In the genomic region with DNA sequence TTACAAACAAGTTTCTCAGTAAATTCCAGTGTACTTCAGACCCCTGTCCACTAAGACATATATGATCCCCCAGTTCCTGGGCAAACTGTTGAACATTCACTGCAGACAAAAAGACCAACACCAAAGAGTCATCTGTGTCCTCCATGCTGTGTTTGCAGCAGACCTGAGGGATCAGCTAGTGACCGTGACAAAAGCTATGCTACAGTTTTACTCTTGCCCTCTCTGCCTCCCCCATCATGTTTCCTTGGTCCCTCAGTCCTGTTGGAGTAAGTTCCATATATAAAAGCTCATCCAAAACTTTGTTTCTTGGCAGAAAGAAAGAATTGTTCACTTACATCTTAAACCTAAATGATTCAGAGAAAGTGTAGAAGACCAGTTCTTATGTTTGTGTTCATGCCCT, we compare ENCODE assay signal across 25 cellular contexts. TPM values are rescaled to one million over a fixed set of nuclear protein-coding genes. Genes with fewer than 3 reads are reported as not detected.
DNase-seq lines count a peak whose midpoint lies in the region; ATAC-seq and TF ChIP-seq lines count a peak whose summit lies in the region.
"Had no signal": no experiment of that assay in that cellular context is flagged by ENCODE, and none has a peak within 500 bp of the region (broad histone marks: within the 10 kb centered on the region; RNA-seq: fewer than 3 reads in every experiment).

No MANE protein-coding gene starts in this region.

- no peaks in the 10 kb centered on the region for H3K9me3 ChIP-seq in BLaER1 treated with 17β-estradiol and CSF1 and Interleukin-3, amounts not matched to agents 10 nM and 100 nM (replicated peaks in 1 of 11)
- H3K9me3 ChIP-seq: body of pancreas, right atrium auricular region, spleen, tibial nerve had no signal

- peak overlapping the region; percentile 38 for H3K27ac Mint-ChIP-seq in HFFc6
- peak overlapping the region; percentile 65 to 83 for H3K27ac Mint-ChIP-seq in effector memory CD8-positive, alpha-beta T cell
- peak overlapping the region; percentile 27 to 48 for H3K27ac Mint-ChIP-seq in natural killer cell treated with Interleukin-12 subunit alpha and Interleukin-12 subunit beta and Interleukin-15 and Interleukin-18, amount 100 ng/mL, for 72 hours
- H3K27ac Mint-ChIP-seq: nephron progenitor cell had no signal

- peaks cover 9% of the 10 kb centered on the region for H3K36me3 Mint-ChIP-seq in HFFc6 (ENCODE audit: low read depth)
- peaks cover 4% of the 10 kb centered on the region for H3K36me3 Mint-ChIP-seq in effector memory CD8-positive, alpha-beta T cell (ENCODE audit: insufficient read depth)
- no peaks in the 10 kb centered on the region for H3K36me3 Mint-ChIP-seq in natural killer cell treated with Interleukin-12 subunit alpha and Interleukin-12 subunit beta and Interleukin-15 and Interleukin-18, amount 100 ng/mL, for 72 hours

- peaks cover 27 to 35% (median 33%) of the 10 kb centered on the region in 10 experiments for H3K4me1 ChIP-seq in BLaER1 treated with 17β-estradiol and CSF1 and Interleukin-3, amounts not matched to agents 10 nM and 100 nM

- peaks cover 20 to 62% (median 37%) of the 10 kb centered on the region in 11 experiments for H3K36me3 ChIP-seq in BLaER1 treated with 17β-estradiol and CSF1 and Interleukin-3, amounts not matched to agents 10 nM and 100 nM

- H3K27me3 ChIP-seq in BLaER1 treated with 17β-estradiol and CSF1 and Interleukin-3, amounts not matched to agents 10 nM and 100 nM, result no peaks in the 10 kb centered on the region
- H3K27me3 ChIP-seq: body of pancreas, right atrium auricular region, spleen, tibial nerve had no signal

- TF ChIP-seq CTCF in HFFc6 (IDR thresholded peaks at IDR 0.05), result no peak

- H3K4me3 Mint-ChIP-seq in HFFc6, result no peak overlapping the region
- H3K4me3 Mint-ChIP-seq in effector memory CD8-positive, alpha-beta T cell, result no peak overlapping the region
- no peak overlapping the region for H3K4me3 Mint-ChIP-seq in natural killer cell treated with Interleukin-12 subunit alpha and Interleukin-12 subunit beta and Interleukin-15 and Interleukin-18, amount 100 ng/mL, for 72 hours
- H3K4me3 Mint-ChIP-seq: nephron progenitor cell had no signal

- DNase-seq in HFFc6 (no peak), cardiac septum (ENCODE audit: low spot score) (no peak)
- DNase-seq in effector memory CD8-positive, alpha-beta T cell, result no peak
- no peak for DNase-seq in natural killer cell treated with Interleukin-12 subunit alpha and Interleukin-12 subunit beta and Interleukin-15 and Interleukin-18, amount 100 ng/mL, for 72 hours (ENCODE audit: low spot score)
- DNase-seq: activated gamma-delta T cell treated with Interleukin-2 at 50 U/mL for 16 hours, activated T-cell treated with anti-CD3 and anti-CD28 coated beads for 4 hours, body of pancreas, DMS79 treated with DMSO at 0.1 percent for 48 hours, GF-D8, islet precursor cell, left ventricle myocardium superior, midbrain, NCI-H1092, NCI-H187 treated with DMSO at 0.1 percent for 48 hours, NCI-H526 treated with DMSO at 0.1 percent for 48 hours, nephron progenitor cell, SHP77, spleen had no signal

- intact Hi-C loops in cardiac septum (cut with DNase I), result no loop called here

- H3K4me2 ChIP-seq in BLaER1 treated with 17β-estradiol and CSF1 and Interleukin-3, amounts not matched to agents 10 nM and 100 nM, result peak overlapping the region in 10 of 11 experiments; percentile 2 to 71 (median 59); a peak in 13 of 22 replicates

- H3K9ac ChIP-seq in BLaER1 treated with 17β-estradiol and CSF1 and Interleukin-3, amounts not matched to agents 10 nM and 100 nM, result no peak overlapping the region
- H3K9ac ChIP-seq: parathyroid adenoma had no signal

- peaks cover 54% of the 10 kb centered on the region for H3K4me1 Mint-ChIP-seq in HFFc6 (ENCODE audit: low read depth)
- peaks cover 16 to 23% of the 10 kb centered on the region in 2 donors for H3K4me1 Mint-ChIP-seq in effector memory CD8-positive, alpha-beta T cell (ENCODE audit: low read depth in 2 of 2)
- peaks cover 15 to 21% of the 10 kb centered on the region in 2 donors for H3K4me1 Mint-ChIP-seq in natural killer cell treated with Interleukin-12 subunit alpha and Interleukin-12 subunit beta and Interleukin-15 and Interleukin-18, amount 100 ng/mL, for 72 hours (ENCODE audit: low read depth in 2 of 2)

- no peaks in the 10 kb centered on the region for H3K9me3 Mint-ChIP-seq in HFFc6
- no peaks in the 10 kb centered on the region for H3K9me3 Mint-ChIP-seq in effector memory CD8-positive, alpha-beta T cell
- H3K9me3 Mint-ChIP-seq in natural killer cell treated with Interleukin-12 subunit alpha and Interleukin-12 subunit beta and Interleukin-15 and Interleukin-18, amount 100 ng/mL, for 72 hours, result no peaks in the 10 kb centered on the region
- H3K9me3 Mint-ChIP-seq: nephron progenitor cell had no signal

- no peak overlapping the region for H3K4me3 ChIP-seq in BLaER1 treated with 17β-estradiol and CSF1 and Interleukin-3, amounts not matched to agents 10 nM and 100 nM
- H3K4me3 ChIP-seq: body of pancreas, right atrium auricular region, spleen, tibial nerve had no signal

- no peak for ATAC-seq in effector memory CD8-positive, alpha-beta T cell (replicated peaks)
- ATAC-seq in natural killer cell treated with Interleukin-12 subunit alpha and Interleukin-12 subunit beta and Interleukin-15 and Interleukin-18, amount 100 ng/mL, for 72 hours, result no peak
- no peak for ATAC-seq in GM19324 (IDR thresholded peaks at IDR 0.05; ENCODE audit: low FRiP score, unreplicated experiment)
- no peak for ATAC-seq in GM19035 (IDR thresholded peaks at IDR 0.05; ENCODE audit: unreplicated experiment)
- ATAC-seq: body of pancreas, left ventricle myocardium superior had no signal

- H3K27me3 Mint-ChIP-seq in HFFc6 (ENCODE audit: insufficient read depth), result peaks cover 3% of the 10 kb centered on the region
- no peaks in the 10 kb centered on the region for H3K27me3 Mint-ChIP-seq in effector memory CD8-positive, alpha-beta T cell
- H3K27me3 Mint-ChIP-seq in natural killer cell treated with Interleukin-12 subunit alpha and Interleukin-12 subunit beta and Interleukin-15 and Interleukin-18, amount 100 ng/mL, for 72 hours, result no peaks in the 10 kb centered on the region

- H4K20me1 ChIP-seq in BLaER1 treated with 17β-estradiol and CSF1 and Interleukin-3, amounts not matched to agents 10 nM and 100 nM, result peaks cover 0 to 28% (median 4%) of the 10 kb centered on the region in 11 experiments; a peak in 6 of 22 replicates

- no peak overlapping the region for H3K27ac ChIP-seq in BLaER1 treated with 17β-estradiol and CSF1 and Interleukin-3, amounts not matched to agents 10 nM and 100 nM
- H3K27ac ChIP-seq: body of pancreas, epithelial cell of prostate, parathyroid adenoma, right atrium auricular region had no signal

RNA-seq across cellular contexts. Expression of gene PODXL, which starts 56.1 kb away (rescaled TPM):
- 10 to 100 TPM; 10.4 to 23.2 (median 21.3) TPM for total RNA-seq in HFFc6 (2021; fragmentation: NEBNext Ultra II Directional; extraction: Animal tissue kit (Norgen Biotek cat#: 25700))
- total RNA-seq in natural killer cell treated with Interleukin-12 subunit alpha and Interleukin-12 subunit beta and Interleukin-15 and Interleukin-18, amount 100 ng/mL, for 72 hours, result 1 to 10 TPM; 1.3 to 1.6 TPM
- total RNA-seq in cardiac septum, result 76.2 TPM

Comparison
In these comparisons a context has a peak if more than half of its experiments do, and no peak if none do; other contexts are left out.
1. RNA of gene PODXL, which starts 56.1 kb away (total RNA-seq): 76.2 TPM in cardiac septum (single experiment) and 10.4 to 23.2 TPM in HFFc6; 1.3 to 1.6 TPM in natural killer cell treated with Interleukin-12 subunit alpha and Interleukin-12 subunit beta and Interleukin-15 and Interleukin-18, amount 100 ng/mL, for 72 hours; every median in the first group is over 4 times any median in the second.
2. Peak in every context shown above with its lines, with median percentiles within 50 percentile points of each other: H3K27ac Mint-ChIP-seq.